1 cellular context compared by ENCODE assay signal in the genomic region with DNA sequence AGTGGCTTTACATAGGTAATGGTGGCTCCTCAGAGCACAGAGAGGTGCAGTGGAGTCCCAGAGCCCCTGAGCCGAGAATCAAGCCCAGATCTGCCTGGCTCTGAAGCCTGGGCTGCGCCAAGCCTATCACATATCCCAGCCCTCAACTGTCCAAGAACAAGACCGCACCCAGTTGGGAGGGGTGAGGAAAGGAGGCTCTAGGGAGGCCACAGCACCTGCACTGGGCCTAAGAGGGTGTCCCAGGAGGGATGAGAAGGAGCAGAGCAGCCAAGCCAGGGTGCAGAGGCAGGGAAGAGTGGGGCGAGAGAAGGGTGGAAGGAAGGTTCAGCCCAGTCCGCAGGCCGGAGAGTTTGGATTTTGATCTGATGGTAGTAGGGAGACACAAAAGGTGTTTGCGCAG.
TF ChIP-seq lines count a peak whose summit lies in the region.

No MANE protein-coding gene starts in this region.

TF ChIP-seq in K562, 482 proteins besides CTCF, POLR2A, EP300 and RAD21:
- TF ChIP-seq SIX5 (IDR thresholded peaks at IDR 0.05; ENCODE audit: borderline replicate concordance in 1 of 2, insufficient read depth in 1 of 2, low read depth in 1 of 2, low read length in 2 of 2) (no peak), ZNF408 (CRISPR knock-in tag; IDR thresholded peaks at IDR 0.05; ENCODE audit: low read depth) (no peak), FOXA3 (CRISPR knock-in tag; conservative IDR thresholded peaks at IDR 0.05 in 1 of 2, IDR thresholded peaks at IDR 0.05 in 1 of 2) (no peak), ZNF121 (CRISPR knock-in tag; conservative IDR thresholded peaks at IDR 0.05) (no peak)
- TF ChIP-seq, protein P1, sequence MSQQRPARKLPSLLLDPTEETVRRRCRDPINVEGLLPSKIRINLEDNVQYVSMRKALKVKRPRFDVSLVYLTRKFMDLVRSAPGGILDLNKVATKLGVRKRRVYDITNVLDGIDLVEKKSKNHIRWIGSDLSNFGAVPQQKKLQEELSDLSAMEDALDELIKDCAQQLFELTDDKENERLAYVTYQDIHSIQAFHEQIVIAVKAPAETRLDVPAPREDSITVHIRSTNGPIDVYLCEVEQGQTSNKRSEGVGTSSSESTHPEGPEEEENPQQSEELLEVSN (IDR thresholded peaks at IDR 0.05; ENCODE audit: borderline replicate concordance in 1 of 2, extremely low read depth in 1 of 2, insufficient read depth in 1 of 2, insufficient read length in 1 of 2, low read depth in 1 of 2, low read length in 1 of 2, poor library complexity in 1 of 2, severe bottlenecking in 1 of 2): no peak
